Comparison of ENCODE assay signal across 12 cellular contexts in genomic region chr9:76216161-76216649, GRCh38.
DNase-seq lines count a peak whose midpoint lies in the region; ATAC-seq and TF ChIP-seq lines count a peak whose summit lies in the region.
"Had no signal": no experiment of that assay in that cellular context is flagged by ENCODE, and none has a peak within 500 bp of the region (broad histone marks: within the 10 kb centered on the region; RNA-seq: fewer than 3 reads in every experiment).

No MANE protein-coding gene starts in this region.

- H3K36me3 Mint-ChIP-seq in activated naive CD4-positive, alpha-beta T cell treated with anti-CD3 and anti-CD28 coated beads for 36 hours (ENCODE audit: low read depth): no peaks in the 10 kb centered on the region
- H3K36me3 Mint-ChIP-seq: activated naive CD8-positive, alpha-beta T cell treated with anti-CD3 and anti-CD28 coated beads, Interleukin-2, amount 10 ng/mL, durations not matched to agents 7 days and 5 days; natural killer cell had no signal

- in situ Hi-C loops in mammary epithelial cell (cut with MboI; ENCODE audit: low sequenced_read_pairs in 2 of 2): no loop called here

- TF ChIP-seq CTCF in AG09309 (IDR thresholded peaks at IDR 0.05; ENCODE audit: control insufficient read depth, insufficient read depth, low read depth, low read length, missing control alignments) (no peak), mammary epithelial cell (conservative IDR thresholded peaks at IDR 0.05 in 1 of 2, IDR thresholded peaks at IDR 0.05 in 1 of 2; ENCODE audit: extremely low read depth in 1 of 2, insufficient read depth in 1 of 2, low read depth in 1 of 2, low read length in 2 of 2) (no peak), mucosa of descending colon (IDR thresholded peaks at IDR 0.05) (no peak), heart right ventricle (IDR thresholded peaks at IDR 0.05) (no peak)

- peaks cover 2% of the 10 kb centered on the region for H3K4me1 Mint-ChIP-seq in activated naive CD4-positive, alpha-beta T cell treated with anti-CD3 and anti-CD28 coated beads for 36 hours (ENCODE audit: low read depth)

- intact Hi-C loops in mammary epithelial cell (cut with micrococcal nuclease) (no loop called here), mucosa of descending colon (cut with DNase I, micrococcal nuclease) (no loop called here), heart right ventricle (cut with DNase I) (loop anchor here in 2 of 10 donors (5.0 to 10.0 kb wide), 2 partner anchors 86 to 89 kb away; no protein-coding TSS in a partner anchor)
- intact Hi-C loops in activated naive CD4-positive, alpha-beta T cell treated with anti-CD3 and anti-CD28 coated beads for 36 hours (cut with micrococcal nuclease): no loop called here

- H2AFZ ChIP-seq in mammary epithelial cell (ENCODE audit: low read depth, low read length): peak overlapping the region; percentile 42

- dilution Hi-C loops in mammary epithelial cell (cut with HindIII; ENCODE audit: low sequenced_read_pairs): no loop called here

- DNase-seq in AG09309 (ENCODE audit: low read depth): peak; percentile 86
- peak; percentile 95 for DNase-seq in LHCN-M2 (ENCODE audit: low read depth)
- peak; percentile 87 for DNase-seq in mammary epithelial cell
- DNase-seq in mucosa of descending colon: no peak
- DNase-seq in DMS79 (lab: John Stamatoyannopoulos, UW): no peak
- DNase-seq in activated naive CD4-positive, alpha-beta T cell treated with anti-CD3 and anti-CD28 coated beads for 36 hours: no peak
- DNase-seq in heart right ventricle: no peak
- no peak for DNase-seq in cortex of kidney (lab: John Stamatoyannopoulos, UW)
- DNase-seq: activated naive CD8-positive, alpha-beta T cell treated with anti-CD3 and anti-CD28 coated beads, Interleukin-2, amount 10 ng/mL, durations not matched to agents 7 days and 5 days; Calu3; natural killer cell had no signal

- H3K4me3 ChIP-seq in AG09309 (ENCODE audit: control insufficient read depth, low read depth, low read length) (no peak overlapping the region), mammary epithelial cell (replicated peaks in 1 of 3; ENCODE audit: insufficient read depth in 1 of 3, low read depth in 2 of 3, low read length in 3 of 3) (no peak overlapping the region), mucosa of descending colon (no peak overlapping the region), heart right ventricle (no peak overlapping the region)
- H3K4me3 ChIP-seq: K562 had no signal

- H3K27ac Mint-ChIP-seq in activated naive CD4-positive, alpha-beta T cell treated with anti-CD3 and anti-CD28 coated beads for 36 hours: no peak overlapping the region
- H3K27ac Mint-ChIP-seq: activated naive CD8-positive, alpha-beta T cell treated with anti-CD3 and anti-CD28 coated beads, Interleukin-2, amount 10 ng/mL, durations not matched to agents 7 days and 5 days; natural killer cell had no signal

- H3K79me2 ChIP-seq in mammary epithelial cell (ENCODE audit: insufficient read depth, low read length): no peaks in the 10 kb centered on the region

- BruUV-seq in mammary epithelial cell (replicated peaks; lab: Mats Ljungman, UMichigan): no TSS peak

- H3K4me1 ChIP-seq in mammary epithelial cell (ENCODE audit: insufficient read depth, low read length): peaks cover 32% of the 10 kb centered on the region
- H3K4me1 ChIP-seq in mucosa of descending colon (ENCODE audit: low read depth): no peaks in the 10 kb centered on the region
- peaks cover 0 to 18% (median 0%) of the 10 kb centered on the region in 9 donors for H3K4me1 ChIP-seq in heart right ventricle

- no peak overlapping the region for H3K27ac ChIP-seq in mammary epithelial cell (ENCODE audit: insufficient read depth, low read depth, low read length)
- H3K27ac ChIP-seq in heart right ventricle: no peak overlapping the region

- H3K9ac ChIP-seq in mammary epithelial cell (ENCODE audit: insufficient read depth, low read length): no peak overlapping the region

- H3K9me3 Mint-ChIP-seq in activated naive CD4-positive, alpha-beta T cell treated with anti-CD3 and anti-CD28 coated beads for 36 hours: no peaks in the 10 kb centered on the region
- H3K9me3 Mint-ChIP-seq: natural killer cell had no signal

- 59% methylated on average over 2 of the region's 2 CpGs for WGBS in mammary epithelial cell (ENCODE audit: low coverage, missing lambda C conversion rate)
- WGBS in heart right ventricle, 2 donors: 96% methylated on average over 2 of the region's 2 CpGs

- CTCF ChIA-PET in mammary epithelial cell (lab: Charles Lee; ENCODE audit: low non-redundant PET): interaction anchor here (0.6 kb wide), 1 partner anchor 76 kb away, joined by 3 read pairs; no protein-coding TSS in a partner anchor
- CTCF ChIA-PET in activated naive CD4-positive, alpha-beta T cell treated with anti-CD3 and anti-CD28 coated beads for 36 hours (lab: Charles Lee): interaction anchor here (0.6 to 0.7 kb wide), 2 partner anchors 11 to 557 kb away, joined by 3 read pairs; no protein-coding TSS in a partner anchor

- no peaks in the 10 kb centered on the region for H3K9me3 ChIP-seq in mammary epithelial cell (replicated peaks; ENCODE audit: insufficient read depth, low read length)
- no peaks in the 10 kb centered on the region for H3K9me3 ChIP-seq in mucosa of descending colon
- H3K9me3 ChIP-seq in heart right ventricle: no peaks in the 10 kb centered on the region

- no peaks in the 10 kb centered on the region for H3K36me3 ChIP-seq in mammary epithelial cell (ENCODE audit: insufficient read depth, low read length)
- H3K36me3 ChIP-seq in mucosa of descending colon (ENCODE audit: low read depth): no peaks in the 10 kb centered on the region
- H3K36me3 ChIP-seq in heart right ventricle: no peaks in the 10 kb centered on the region

- no peaks in the 10 kb centered on the region for H4K20me1 ChIP-seq in mammary epithelial cell (ENCODE audit: insufficient read depth, low read length)

- H3K27me3 Mint-ChIP-seq in activated naive CD4-positive, alpha-beta T cell treated with anti-CD3 and anti-CD28 coated beads for 36 hours (ENCODE audit: low read depth): no peaks in the 10 kb centered on the region
- H3K27me3 Mint-ChIP-seq: activated naive CD8-positive, alpha-beta T cell treated with anti-CD3 and anti-CD28 coated beads, Interleukin-2, amount 10 ng/mL, durations not matched to agents 7 days and 5 days had no signal

- peak overlapping the region; percentile 32 for H3K4me2 ChIP-seq in mammary epithelial cell (ENCODE audit: insufficient read depth, low read depth, low read length)

- H3K27me3 ChIP-seq in mammary epithelial cell (ENCODE audit: insufficient read depth, low read length) (no peaks in the 10 kb centered on the region), heart right ventricle (peaks cover 0 to 59% (median 18%) of the 10 kb centered on the region in 7 donors)

- ATAC-seq in mucosa of descending colon: peak; percentile 59
- no peak for ATAC-seq in heart right ventricle
- ATAC-seq: K562, natural killer cell had no signal

- no peak overlapping the region for H3K4me3 Mint-ChIP-seq in activated naive CD4-positive, alpha-beta T cell treated with anti-CD3 and anti-CD28 coated beads for 36 hours
- H3K4me3 Mint-ChIP-seq: activated naive CD8-positive, alpha-beta T cell treated with anti-CD3 and anti-CD28 coated beads, Interleukin-2, amount 10 ng/mL, durations not matched to agents 7 days and 5 days; natural killer cell had no signal

Comparison
In these comparisons a context has a peak if more than half of its experiments do, and no peak if none do; other contexts are left out.
1. DNase-seq: peak in AG09309 (single experiment), LHCN-M2 (single experiment) and mammary epithelial cell (single experiment); none in mucosa of descending colon (0 of 3), DMS79 (single experiment), activated naive CD4-positive, alpha-beta T cell treated with anti-CD3 and anti-CD28 coated beads for 36 hours (single experiment), heart right ventricle (0 of 2) and cortex of kidney (single experiment).